In the genomic region with DNA sequence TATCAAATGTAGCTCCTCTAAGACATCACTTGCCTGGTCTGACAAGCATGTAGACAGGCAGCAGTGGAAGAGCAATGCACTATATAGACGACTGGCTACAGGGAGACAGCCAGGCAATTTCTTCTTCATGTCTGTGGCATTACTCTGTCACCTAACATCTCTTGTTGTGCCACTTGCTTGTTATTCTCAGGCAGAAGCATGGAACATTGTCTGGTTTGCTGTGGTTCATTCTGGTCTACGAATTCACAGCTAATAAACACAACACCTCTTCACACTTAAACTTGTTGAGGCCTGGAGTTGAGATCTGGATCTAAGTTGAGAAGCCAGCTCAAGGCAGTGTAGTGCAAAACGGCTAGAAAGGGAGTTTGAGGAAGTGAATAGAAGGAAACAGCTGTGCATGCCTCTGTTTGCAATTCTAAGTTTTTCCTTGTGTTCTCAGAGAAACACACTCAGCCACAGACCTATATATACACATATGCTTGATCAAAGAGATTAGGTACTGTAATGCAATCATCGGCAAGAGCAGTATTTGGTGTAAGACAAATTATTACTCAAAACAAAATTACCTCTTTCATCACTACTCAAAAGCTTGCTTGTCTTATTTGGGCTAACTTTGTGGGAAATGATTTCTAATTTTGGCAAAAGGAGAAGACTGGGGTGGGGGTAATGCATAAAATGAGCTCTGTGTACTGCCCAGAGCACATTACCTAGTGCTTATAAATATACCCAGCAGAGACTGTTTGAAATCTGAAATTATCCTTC, we compare ENCODE assay signal across 8 cellular contexts.
DNase-seq lines count a peak whose midpoint lies in the region; ATAC-seq and TF ChIP-seq lines count a peak whose summit lies in the region.

No MANE protein-coding gene starts in this region.

- no peaks in the 10 kb centered on the region for H3K9me3 Mint-ChIP-seq in T-helper 2 cell treated with Interferon-gamma antibody and Interleukin-4, amounts not matched to agents 5 μg/mL and 100 μg/mL, for 36 hours

- H3K27me3 Mint-ChIP-seq in T-helper 2 cell treated with Interferon-gamma antibody and Interleukin-4, amounts not matched to agents 5 μg/mL and 100 μg/mL, for 36 hours (ENCODE audit: low read depth), result no peaks in the 10 kb centered on the region

- H3K4me3 ChIP-seq in AG10803 (ENCODE audit: low read length), result no peak overlapping the region

- peak overlapping the region; percentile 42 for H3K27ac Mint-ChIP-seq in T-helper 2 cell treated with Interferon-gamma antibody and Interleukin-4, amounts not matched to agents 5 μg/mL and 100 μg/mL, for 36 hours

- peak overlapping the region; percentile 58 for H3K4me3 Mint-ChIP-seq in T-helper 2 cell treated with Interferon-gamma antibody and Interleukin-4, amounts not matched to agents 5 μg/mL and 100 μg/mL, for 36 hours

- H3K4me1 Mint-ChIP-seq in T-helper 2 cell treated with Interferon-gamma antibody and Interleukin-4, amounts not matched to agents 5 μg/mL and 100 μg/mL, for 36 hours (ENCODE audit: low read depth), result peaks cover 28% of the 10 kb centered on the region

- no peak for TF ChIP-seq CTCF in AG10803 (conservative IDR thresholded peaks at IDR 0.05; ENCODE audit: low read length)

- intact Hi-C loops in left colon (cut with DNase I, micrococcal nuclease), result no loop called here

- peaks cover 2% of the 10 kb centered on the region for H3K36me3 Mint-ChIP-seq in T-helper 2 cell treated with Interferon-gamma antibody and Interleukin-4, amounts not matched to agents 5 μg/mL and 100 μg/mL, for 36 hours (ENCODE audit: low read depth)

- DNase-seq in AG10803 (ENCODE audit: low read depth) (peak; percentile 9), left colon (no peak), NCI-H526 (lab: John Stamatoyannopoulos, UW) (no peak)
- peak; percentile 8 for DNase-seq in T-helper 2 cell treated with Interferon-gamma antibody and Interleukin-4, amounts not matched to agents 5 μg/mL and 100 μg/mL, for 36 hours (ENCODE audit: low spot score)
- DNase-seq in stimulated activated naive CD4-positive, alpha-beta T cell treated with Interleukin-2 at 50 U/mL for 16 hours (lab: John Stamatoyannopoulos, UW), result no peak
- DNase-seq in activated T-cell treated with anti-CD3 and anti-CD28 coated beads, Interleukin-2, amount 50 U/mL, for 1 hour, result no peak

- ATAC-seq in GM19043 (IDR thresholded peaks at IDR 0.05; ENCODE audit: low read depth, unreplicated experiment), result peak; percentile 94
- peak; percentile 90 for ATAC-seq in HG03159 (IDR thresholded peaks at IDR 0.05; ENCODE audit: unreplicated experiment)
- ATAC-seq in left colon, result peak; percentile 90

Comparison
In these comparisons a context has a peak if more than half of its experiments do, and no peak if none do; other contexts are left out.
1. DNase-seq: peak in AG10803 (single experiment) and T-helper 2 cell treated with Interferon-gamma antibody and Interleukin-4, amounts not matched to agents 5 μg/mL and 100 μg/mL, for 36 hours (single experiment); none in left colon (0 of 2), stimulated activated naive CD4-positive, alpha-beta T cell treated with Interleukin-2 at 50 U/mL for 16 hours (single experiment), activated T-cell treated with anti-CD3 and anti-CD28 coated beads, Interleukin-2, amount 50 U/mL, for 1 hour (single experiment) and NCI-H526 (0 of 2).
2. Peak in every context shown above with its lines, with median percentiles within 50 percentile points of each other: ATAC-seq.